1 cellular context compared by ENCODE assay signal in genomic region chr6:32214126-32214525, GRCh38.
TF ChIP-seq lines count a peak whose summit lies in the region.

No MANE protein-coding gene starts in this region.

TF ChIP-seq in K562, 482 proteins besides CTCF, POLR2A, EP300 and RAD21:
- no peak for TF ChIP-seq E2F1 (CRISPR knock-in tag; IDR thresholded peaks at IDR 0.05)
- peak; percentile 59; the same call in 1 of the 2 replicates for TF ChIP-seq SPI1 (IDR thresholded peaks at IDR 0.05; ENCODE audit: borderline replicate concordance, low read depth, low read length)
